In the genomic region with DNA sequence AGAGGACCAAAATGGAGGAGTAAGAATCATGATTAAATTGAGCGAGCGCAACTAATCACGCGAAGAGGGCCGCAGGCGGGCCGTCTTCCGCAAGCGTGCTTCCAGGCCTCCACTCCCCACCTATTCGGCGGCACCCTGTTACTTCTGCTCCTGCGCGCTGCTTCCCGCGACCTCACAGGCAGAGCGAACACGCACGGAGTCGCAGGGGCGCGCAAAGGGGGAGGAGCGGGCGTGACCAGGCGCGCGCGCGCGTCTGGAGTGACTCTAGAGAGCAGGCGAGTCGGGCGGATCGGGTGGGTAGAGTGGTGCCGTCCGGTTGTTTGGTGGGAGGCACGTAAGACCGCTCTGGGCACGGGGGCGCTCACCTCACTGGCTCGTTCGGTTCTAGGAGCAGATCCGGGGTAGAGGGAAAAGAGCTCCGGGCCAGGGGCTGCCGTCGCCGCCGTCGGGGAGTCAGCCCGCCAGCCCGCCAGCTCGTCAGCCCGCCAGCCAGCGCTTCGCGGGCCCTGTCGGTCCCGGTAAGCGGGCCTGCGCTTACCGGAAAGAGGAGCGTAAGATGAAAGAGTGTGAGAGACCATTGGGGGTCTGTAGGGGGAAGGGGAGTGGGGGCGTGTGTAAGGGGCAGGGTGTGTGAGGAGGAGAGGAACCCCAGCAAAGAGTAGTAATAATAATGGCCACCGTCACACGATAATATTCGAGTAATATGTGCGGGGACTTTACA, we compare ENCODE assay signal across 8 cellular contexts. TPM values are rescaled to one million over a fixed set of nuclear protein-coding genes. Genes with fewer than 3 reads are reported as not detected.
A peak's percentile ranks its signal among the peaks of the same experiment; 100 is the strongest.
DNase-seq lines count a peak whose midpoint lies in the region; ATAC-seq and TF ChIP-seq lines count a peak whose summit lies in the region.

A gene (plus strand): TSS at position 377 of the 721 bp plus-strand sequence. CDS start 4,652 bp downstream, outside the sequence.

- TF ChIP-seq CTCF in PC-3 (conservative IDR thresholded peaks at IDR 0.05; ENCODE audit: low read depth, low read length) = no peak

- H3K9ac ChIP-seq in PC-3 (ENCODE audit: low read length) (peak within 1 kb of the TSS; percentile 81), mucosa of rectum (ENCODE audit: low read depth in 1 of 2, low read length in 2 of 2) (peak within 1 kb of the TSS; percentile 91 to 97)

- peak within 1 kb of the TSS; percentile 76 for H2AFZ ChIP-seq in PC-3 (ENCODE audit: low read length)

- no peaks in the 10 kb centered on the region for H3F3A ChIP-seq in PC-3 (ENCODE audit: low read length, unreplicated experiment)

- POLR2A ChIA-PET in PC-3 (lab: Charles Lee; ENCODE audit: unreplicated experiment) = interaction anchor here (0.6 kb wide), 1 partner anchor 38 kb away, joined by 3 read pairs; no protein-coding TSS in a partner anchor

- H3K27me3 ChIP-seq in PC-3 (ENCODE audit: low read length) = no peaks in the 10 kb centered on the region
- no peaks in the 10 kb centered on the region for H3K27me3 ChIP-seq in mucosa of rectum (ENCODE audit: control insufficient read depth in 2 of 2, insufficient read depth in 2 of 2, low read length in 2 of 2)

- H3K4me3 ChIP-seq in PC-3 (ENCODE audit: low read length) (peak within 1 kb of the TSS; percentile 93), mucosa of rectum (ENCODE audit: low read length in 2 of 2) (peak within 1 kb of the TSS; percentile 96 to 97)

- no peaks in the 10 kb centered on the region; the same call in 1 of the 2 replicates for H3K36me3 ChIP-seq in PC-3 (ENCODE audit: low read depth, low read length)
- peaks cover 0 to 4% of the 10 kb centered on the region in 2 donors for H3K36me3 ChIP-seq in mucosa of rectum (ENCODE audit: control insufficient read depth in 2 of 2, insufficient read depth in 2 of 2, low read length in 2 of 2)

- peak; percentile 71 for ATAC-seq in GM21576 (IDR thresholded peaks at IDR 0.05; ENCODE audit: unreplicated experiment)
- ATAC-seq in PC-3 = peak; percentile 69

- H3K4me2 ChIP-seq in PC-3 (ENCODE audit: low read length) = peak within 1 kb of the TSS; percentile 95

- H3K9me2 ChIP-seq in PC-3 (replicated peaks; ENCODE audit: low read length) = no peaks in the 10 kb centered on the region

- intact Hi-C loops in PC-3 (cut with micrococcal nuclease) = loop anchor here (1.0 to 5.0 kb wide), 3 partner anchors 46 to 103 kb away; a partner anchor contains a TSS

- DNase-seq in DMS114 treated with DMSO at 0.1 percent for 48 hours (lab: John Stamatoyannopoulos, UW; ENCODE audit: unreplicated experiment) (peak; percentile 98), PC-3 (peak; percentile 89), activated T-cell treated with anti-CD3 and anti-CD28 coated beads for 48 hours (ENCODE audit: low read depth) (peak; percentile 97), epithelial cell of prostate (ENCODE audit: low read depth, low spot score) (peak; percentile 73)
- peak; percentile 98 for DNase-seq in stimulated activated CD8-positive, alpha-beta memory T cell treated with anti-CD3 and anti-CD28 coated beads, Interleukin-4, amount 100 ng/mL, for 48 hours

- peak; percentile 30; the same call in 1 of the 2 replicates for TF ChIP-seq EP300 in Ishikawa (IDR thresholded peaks at IDR 0.05; ENCODE audit: borderline replicate concordance)

- TF ChIP-seq RAD21 in Ishikawa (IDR thresholded peaks at IDR 0.05; ENCODE audit: low read depth) = no peak

- H3K4me1 ChIP-seq in PC-3 (ENCODE audit: insufficient read depth, low read length) = peaks cover 11% of the 10 kb centered on the region; the same call in 1 of the 2 replicates
- H3K4me1 ChIP-seq in mucosa of rectum (ENCODE audit: control insufficient read depth in 2 of 2, insufficient read depth in 2 of 2, low read length in 2 of 2) = peaks cover 18 to 27% of the 10 kb centered on the region in 2 donors

- CTCF ChIA-PET in PC-3 (lab: Charles Lee) = no interaction called here

- no TSS peak for BruUV-seq in PC-3 (replicated peaks; lab: Mats Ljungman, UMichigan)

- H3K9me3 ChIP-seq in PC-3 (ENCODE audit: low read length) (no peaks in the 10 kb centered on the region), mucosa of rectum (ENCODE audit: control insufficient read depth in 2 of 2, low read length in 2 of 2) (no peaks in the 10 kb centered on the region)

- H3K27ac ChIP-seq in PC-3 (ENCODE audit: low read length) (peak within 1 kb of the TSS; percentile 88), epithelial cell of prostate (peak within 1 kb of the TSS; percentile 96), mucosa of rectum (ENCODE audit: low read depth in 2 of 2, low read length in 2 of 2) (peak within 1 kb of the TSS; percentile 98)

- H3K79me2 ChIP-seq in PC-3 (ENCODE audit: low read length) = peaks cover 50% of the 10 kb centered on the region

- H4K20me1 ChIP-seq in PC-3 (ENCODE audit: low read length) = no peaks in the 10 kb centered on the region

TF ChIP-seq in Ishikawa, 13 proteins besides CTCF, POLR2A, EP300 and RAD21:
- TF ChIP-seq TEAD4 (IDR thresholded peaks at IDR 0.05) = no peak; the same call in 1 of the 2 replicates
- TF ChIP-seq TAF1 (IDR thresholded peaks at IDR 0.05; ENCODE audit: low read depth) = no peak; the same call in 1 of the 2 replicates
- TF ChIP-seq, protein P1, sequence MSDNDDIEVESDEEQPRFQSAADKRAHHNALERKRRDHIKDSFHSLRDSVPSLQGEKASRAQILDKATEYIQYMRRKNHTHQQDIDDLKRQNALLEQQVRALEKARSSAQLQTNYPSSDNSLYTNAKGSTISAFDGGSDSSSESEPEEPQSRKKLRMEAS (IDR thresholded peaks at IDR 0.05) = peak; percentile 83
- peak; percentile 71 for TF ChIP-seq YY1 (IDR thresholded peaks at IDR 0.05; ENCODE audit: low read depth)
- peak; percentile 34; the same call in 1 of the 2 replicates for TF ChIP-seq CREB1 (IDR thresholded peaks at IDR 0.05; ENCODE audit: low read depth)
- TF ChIP-seq EGR1 (IDR thresholded peaks at IDR 0.05) = no peak; the same call in 1 of the 2 replicates
TF ChIP-seq in Ishikawa: peak in this region for 3.

RNA-seq across cellular contexts. Expression of the gene that starts here (rescaled TPM):
- total RNA-seq in PC-3 (2014; rRNA removed) = 26.2 and 34.2 TPM in 2 replicates

Comparison
In these comparisons a context has a peak if more than half of its experiments do, and no peak if none do; other contexts are left out.
1. Peak in every context shown above with its lines: DNase-seq, ATAC-seq, H3K4me3 ChIP-seq and H3K27ac ChIP-seq.